ENCODE assay signal across 8 cellular contexts in genomic region chr22:45164217-45165123, GRCh38. TPM values are rescaled to one million over a fixed set of nuclear protein-coding genes. Genes with fewer than 3 reads are reported as not detected.
DNase-seq lines count a peak whose midpoint lies in the region; ATAC-seq and TF ChIP-seq lines count a peak whose summit lies in the region.

No MANE protein-coding gene starts in this region.

- H3K4me3 ChIP-seq in HUES6 (ENCODE audit: low read depth, low read length) = peak overlapping the region; percentile 89
- peak overlapping the region; percentile 77 to 98 (median 89) for H3K4me3 ChIP-seq in esophagus muscularis mucosa

- TF ChIP-seq CTCF in CD4-positive, alpha-beta T cell (IDR thresholded peaks at IDR 0.05) = no peak
- TF ChIP-seq CTCF in esophagus muscularis mucosa (IDR thresholded peaks at IDR 0.05) (no peak), natural killer cell (IDR thresholded peaks at IDR 0.05) (peak; percentile 11)

- no peak for TF ChIP-seq POLR2A in esophagus muscularis mucosa (IDR thresholded peaks at IDR 0.05; ENCODE audit: low read depth)

- intact Hi-C loops in CD4-positive, alpha-beta T cell (cut with DNase I, micrococcal nuclease) = loop anchor here in 1 of 2 experiments (2.0 to 10.0 kb wide), 6 partner anchors 76 to 1350 kb away; partner anchors contain the start of genes EFCAB6, KIAA0930 and PRR5
- intact Hi-C loops in esophagus muscularis mucosa (cut with DNase I) = loop anchor here (5.0 to 10.0 kb wide), 2 partner anchors 50 to 157 kb away; no protein-coding TSS in a partner anchor
- intact Hi-C loops in natural killer cell (cut with micrococcal nuclease) = loop anchor here (10.0 kb wide), 1 partner anchor 70 kb away; no protein-coding TSS in a partner anchor

- H3K36me3 ChIP-seq in HUES6 (ENCODE audit: control insufficient read depth, insufficient read depth, low read length) (peaks cover 38% of the 10 kb centered on the region), esophagus muscularis mucosa (peaks cover 8 to 29% (median 16%) of the 10 kb centered on the region in 4 donors)

- H3K27ac Mint-ChIP-seq in CD4-positive, alpha-beta T cell = peak overlapping the region; percentile 93
- peak overlapping the region; percentile 87 to 91 for H3K27ac Mint-ChIP-seq in natural killer cell

- H3K36me3 Mint-ChIP-seq in CD4-positive, alpha-beta T cell (ENCODE audit: low read depth) = peaks cover 49% of the 10 kb centered on the region
- no peaks in the 10 kb centered on the region for H3K36me3 Mint-ChIP-seq in natural killer cell

- no peaks in the 10 kb centered on the region for H3K27me3 ChIP-seq in CD4-positive, alpha-beta T cell (ENCODE audit: control insufficient read depth, insufficient read depth, low read length)
- H3K27me3 ChIP-seq in HUES6 (ENCODE audit: control insufficient read depth, insufficient read depth, low read length) = no peaks in the 10 kb centered on the region
- no peaks in the 10 kb centered on the region for H3K27me3 ChIP-seq in esophagus muscularis mucosa

- peaks cover 76% of the 10 kb centered on the region for H3K4me1 Mint-ChIP-seq in CD4-positive, alpha-beta T cell (ENCODE audit: low read depth)
- H3K4me1 Mint-ChIP-seq in natural killer cell = peaks cover 48 to 51% of the 10 kb centered on the region in 2 donors

- ATAC-seq in CD4-positive, alpha-beta T cell (ENCODE audit: poor library complexity) = peak; percentile 26
- peak; percentile 15 for ATAC-seq in GM21367 (IDR thresholded peaks at IDR 0.05; ENCODE audit: unreplicated experiment)
- peak; percentile 22 to 34 (median 24) for ATAC-seq in natural killer cell

- peak overlapping the region; percentile 85 for H3K27ac ChIP-seq in CD4-positive, alpha-beta T cell (ENCODE audit: low read depth, low read length)
- peak overlapping the region; percentile 93; the same call in 1 of the 2 replicates for H3K27ac ChIP-seq in HUES6 (ENCODE audit: low read depth, low read length)
- peak overlapping the region; percentile 84 to 92 (median 88) for H3K27ac ChIP-seq in esophagus muscularis mucosa (replicated peaks in 1 of 4)

- peak overlapping the region; percentile 97 for H3K4me3 Mint-ChIP-seq in CD4-positive, alpha-beta T cell
- peak overlapping the region; percentile 96 for H3K4me3 Mint-ChIP-seq in natural killer cell

- no peaks in the 10 kb centered on the region for H3K9me3 ChIP-seq in CD4-positive, alpha-beta T cell (ENCODE audit: control insufficient read depth, low read length)
- no peaks in the 10 kb centered on the region for H3K9me3 ChIP-seq in HUES6 (ENCODE audit: control insufficient read depth, insufficient read depth, low read depth, low read length)
- H3K9me3 ChIP-seq in esophagus muscularis mucosa = no peaks in the 10 kb centered on the region

- under 1% methylated on average over 34 of the region's 65 CpGs for WGBS in esophagus muscularis mucosa

- H3K4me1 ChIP-seq in HUES6 (ENCODE audit: control insufficient read depth, insufficient read depth, low read length) = peaks cover 23% of the 10 kb centered on the region
- H3K4me1 ChIP-seq in esophagus muscularis mucosa = peaks cover 21 to 53% (median 45%) of the 10 kb centered on the region in 4 donors

- POLR2A ChIA-PET in CD4-positive, alpha-beta T cell (lab: Charles Lee) = interaction anchor here (0.6 to 2.8 kb wide), 11 partner anchors 9 to 1584 kb away, joined by 3 to 78 read pairs (median 4); partner anchors contain the start of genes CDPF1, FAM118A and SAMM50

- peak in 7 of 10 experiments; percentile 21 to 49 (median 26) for DNase-seq in CD4-positive, alpha-beta T cell
- DNase-seq in activated T-cell treated with anti-CD3 and anti-CD28 coated beads for 4 hours (peak; percentile 23), esophagus muscularis mucosa (ENCODE audit: extremely low spot score) (no peak), natural killer cell (peak; percentile 26), ureter (ENCODE audit: low spot score) (peak; percentile 47), NCI-H1930 (lab: John Stamatoyannopoulos, UW) (no peak)

- no peak for TF ChIP-seq EP300 in esophagus muscularis mucosa (IDR thresholded peaks at IDR 0.05)

- H3K27me3 Mint-ChIP-seq in CD4-positive, alpha-beta T cell = no peaks in the 10 kb centered on the region
- H3K27me3 Mint-ChIP-seq in natural killer cell (ENCODE audit: low read depth in 2 of 2) = no peaks in the 10 kb centered on the region

- CTCF ChIA-PET in CD4-positive, alpha-beta T cell (lab: Charles Lee) = interaction anchor here (1.8 kb wide), 1 partner anchor 8 kb away, joined by 8 read pairs; no protein-coding TSS in a partner anchor

- H3K9ac ChIP-seq in HUES6 (ENCODE audit: low read length) = peak overlapping the region; percentile 95

- no peaks in the 10 kb centered on the region for H3K9me3 Mint-ChIP-seq in CD4-positive, alpha-beta T cell
- H3K9me3 Mint-ChIP-seq in natural killer cell = no peaks in the 10 kb centered on the region

RNA-seq across cellular contexts. Expression of gene NUP50, which starts 0.7 kb away (rescaled TPM):
- 100 to 1,000 TPM; 141 TPM for total RNA-seq in CD4-positive, alpha-beta T cell
- total RNA-seq in esophagus muscularis mucosa (10 to 100 TPM; 22.7 to 40.3 (median 30.0) TPM), natural killer cell (10 to 100 TPM; 63.9 to 99.4 (median 98.6) TPM), ureter (71.0 TPM)

Comparison
In these comparisons a context has a peak if more than half of its experiments do, and no peak if none do; other contexts are left out.
1. DNase-seq: peak in CD4-positive, alpha-beta T cell (7 of 10), activated T-cell treated with anti-CD3 and anti-CD28 coated beads for 4 hours (single experiment), natural killer cell (single experiment) and ureter (single experiment); none in esophagus muscularis mucosa (single experiment) and NCI-H1930 (0 of 2).
2. Peak in every context shown above with its lines, with median percentiles within 50 percentile points of each other: ATAC-seq and H3K27ac ChIP-seq.